In genomic region chr7:150450491-150450992, GRCh38 we compare ENCODE assay signal across 8 cellular contexts. TPM values are rescaled to one million over a fixed set of nuclear protein-coding genes. Genes with fewer than 3 reads are reported as not detected.
DNase-seq lines count a peak whose midpoint lies in the region; ATAC-seq, FAIRE-seq and TF ChIP-seq lines count a peak whose summit lies in the region.

GIMAP8 (plus strand) TSS chr7:150450630; CDS start chr7:150466699, 16,069 bp downstream.

- peak; percentile 31 for DNase-seq in GM19239 (ENCODE audit: insufficient read length, low spot score)
- peak; percentile 51 for DNase-seq in NAMALWA (ENCODE audit: low spot score)
- peak; percentile 25 for DNase-seq in activated naive CD8-positive, alpha-beta T cell treated with anti-CD3 and anti-CD28 coated beads, Interleukin-2, amount 50 U/mL, for 16 hours (ENCODE audit: low read depth, low spot score)
- peak; percentile 45 for DNase-seq in mucosa of gallbladder (ENCODE audit: low spot score)
- no peak for DNase-seq in thoracic aorta (ENCODE audit: low spot score)
- DNase-seq in GM23248, result no peak
- DNase-seq in iPS-NIHi7 (ENCODE audit: extremely low spot score), result no peak
- no peak for DNase-seq in SK-N-DZ (ENCODE audit: low spot score)

- no peak for FAIRE-seq in GM19239 (lab: Jason Lieb, UNC)

- H3K36me3 ChIP-seq in thoracic aorta, result no peaks in the 10 kb centered on the region
- H3K36me3 ChIP-seq in GM23248 (ENCODE audit: low read depth), result no peaks in the 10 kb centered on the region

- no peaks in the 10 kb centered on the region for H3F3A ChIP-seq in GM23248 (ENCODE audit: insufficient read depth)

- H2AFZ ChIP-seq in GM23248, result no peak within 1 kb of the TSS

- H3K4me1 ChIP-seq in thoracic aorta (ENCODE audit: control insufficient read depth in 1 of 2, low read depth in 2 of 2), result no peaks in the 10 kb centered on the region
- H3K4me1 ChIP-seq in GM23248 (ENCODE audit: insufficient read depth), result no peaks in the 10 kb centered on the region

- H3K9ac ChIP-seq in GM23248, result no peak within 1 kb of the TSS

- H3K27me3 ChIP-seq in thoracic aorta (replicated peaks; ENCODE audit: insufficient read depth), result no peaks in the 10 kb centered on the region
- peaks cover 34% of the 10 kb centered on the region for H3K27me3 ChIP-seq in GM23248 (replicated peaks; ENCODE audit: insufficient read depth)

- no peak for TF ChIP-seq CTCF in thoracic aorta (IDR thresholded peaks at IDR 0.05)

- H4K20me1 ChIP-seq in GM23248 (ENCODE audit: insufficient read depth), result no peaks in the 10 kb centered on the region

- H3K9me2 ChIP-seq in GM23248 (ENCODE audit: insufficient read depth), result no peaks in the 10 kb centered on the region

- H3K27ac ChIP-seq in thoracic aorta (peak within 1 kb of the TSS in 1 of 2 donors; percentile 25), GM23248 (no peak within 1 kb of the TSS)

- no peaks in the 10 kb centered on the region for H3K9me3 ChIP-seq in thoracic aorta
- no peaks in the 10 kb centered on the region for H3K9me3 ChIP-seq in GM23248 (ENCODE audit: low read depth)

- in situ Hi-C loops in GM23248 (cut with MboI), result no loop called here

- no peaks in the 10 kb centered on the region for H3K79me2 ChIP-seq in GM23248 (ENCODE audit: insufficient read depth)

- no peak within 1 kb of the TSS for H3K4me2 ChIP-seq in GM23248 (ENCODE audit: unreplicated experiment)

- WGBS in GM23248 (ENCODE audit: low coverage in 1 of 2, low lambda C conversion rate in 2 of 2, missing lambda C conversion rate in 2 of 2), 2 experiments, result 29 to 34% methylated on average over 22 of the region's 22 CpGs

- no peak for ATAC-seq in thoracic aorta (ENCODE audit: insufficient number of reproducible peaks, low FRiP score, low read depth)

- H3K4me3 ChIP-seq in thoracic aorta, result peak within 1 kb of the TSS; percentile 66
- H3K4me3 ChIP-seq in GM23248, result no peak within 1 kb of the TSS

RNA-seq across cellular contexts. Expression of gene GIMAP8, which starts in this region (rescaled TPM):
- total RNA-seq in mucosa of gallbladder (11.4 TPM), thoracic aorta (10 to 100 TPM in 1 of 2 donors, 1 to 10 TPM in 1; 5.8 to 13.4 TPM)
- total RNA-seq in GM23248 (2014; rRNA removed; shearing (Covaris generic)), result not detected in 2 replicates
- polyA plus RNA-seq in GM23248 (2016; fragmentation: Nextera tagmentation; extraction: Ambion mirVana), result not detected in 2 replicates
- 0.03 TPM in 1 of 2 replicates, not detected in the other for polyA plus RNA-seq in SK-N-DZ (2014; cell fraction: cytosol; rRNA removed)
- polyA plus RNA-seq in SK-N-DZ (2014; cell fraction: nucleus; rRNA removed), result not detected in 2 replicates

Comparison
In these comparisons a context has a peak if more than half of its experiments do, and no peak if none do; other contexts are left out.
1. DNase-seq: peak in GM19239 (single experiment), NAMALWA (single experiment), activated naive CD8-positive, alpha-beta T cell treated with anti-CD3 and anti-CD28 coated beads, Interleukin-2, amount 50 U/mL, for 16 hours (single experiment) and mucosa of gallbladder (single experiment); none in thoracic aorta (single experiment), GM23248 (single experiment), iPS-NIHi7 (single experiment) and SK-N-DZ (single experiment).